In genomic region chr16:23194497-23195221, GRCh38 we compare ENCODE assay signal across 26 cellular contexts. TPM values are rescaled to one million over a fixed set of nuclear protein-coding genes. Genes with fewer than 3 reads are reported as not detected.
"Had no signal": no experiment of that assay in that cellular context is flagged by ENCODE, and none has a peak within 500 bp of the region (broad histone marks: within the 10 kb centered on the region; RNA-seq: fewer than 3 reads in every experiment).

No MANE protein-coding gene starts in this region.

- H3K4me1 ChIP-seq: breast epithelium, testis had no signal

- ATAC-seq: activated T-helper 17 cell treated with anti-CD3 and anti-CD28 coated beads, Interleukin-2, amount 50 U/mL, for 72 hours; gastroesophageal sphincter; sciatic nerve; stimulated activated naive B cell treated with anti-CD40 and anti-IgM and Interleukin-4, amounts not matched to agents 10 μg/mL and 1 μg/mL and 100 μg/mL, for 72 hours; WTC11 had no signal

- H3K9me3 ChIP-seq: adrenal gland, breast epithelium, esophagus muscularis mucosa, gastroesophageal sphincter, heart left ventricle, neutrophil, ovary, testis had no signal

- H3K36me3 ChIP-seq: adrenal gland, breast epithelium, esophagus muscularis mucosa, gastroesophageal sphincter, heart left ventricle, neutrophil, ovary had no signal

- H3K27ac ChIP-seq: breast epithelium, coronary artery, esophagus muscularis mucosa, gastroesophageal sphincter, neutrophil, ovary, testis had no signal

- DNase-seq: activated CD8-positive, alpha-beta memory T cell treated with anti-CD3 and anti-CD28 coated beads, Interleukin-2, amount 50 U/mL, for 4 hours; activated naive CD4-positive, alpha-beta T cell; activated T-cell treated with anti-CD3 and anti-CD28 coated beads, Interleukin-2, amount 50 U/mL, for 24 hours; adrenal gland; cerebellar nuclear complex; heart left ventricle; mesenchymal stem cell; ovary; stimulated activated CD4-positive, alpha-beta T cell treated with anti-CD3 and anti-CD28 coated beads, Interleukin-15, amount 100 ng/mL, for 24 hours; stimulated activated CD4-positive, alpha-beta T cell treated with anti-CD3 and anti-CD28 coated beads, Interleukin-2, amount 100 ng/mL, for 48 hours; stimulated activated CD8-positive, alpha-beta memory T cell treated with anti-CD3 and anti-CD28 coated beads, Interleukin-4, amount 100 ng/mL, for 48 hours; stimulated activated naive B cell treated with anti-CD40 and anti-IgM and Interleukin-4, amounts not matched to agents 10 μg/mL and 1 μg/mL and 100 μg/mL, for 72 hours; testis had no signal

- H3K4me3 ChIP-seq: adrenal gland, breast epithelium, coronary artery, esophagus muscularis mucosa, gastroesophageal sphincter, heart left ventricle, ovary, smooth muscle cell, testis had no signal

- H3K27me3 ChIP-seq: adrenal gland, breast epithelium, esophagus muscularis mucosa, heart left ventricle, ovary, testis had no signal

RNA-seq across cellular contexts. Expression of gene SCNN1G, which starts 12.1 kb away (rescaled TPM):
- total RNA-seq: activated T-helper 17 cell treated with anti-CD3 and anti-CD28 coated beads, Interleukin-2, amount 50 U/mL, for 72 hours; astrocyte; mononuclear cell; myocyte; pulmonary artery endothelial cell; sciatic nerve; smooth muscle cell had no signal
- polyA plus RNA-seq: smooth muscle cell had no signal
